Comparison of ENCODE assay signal across 9 cellular contexts in genomic region chr1:39266269-39266668, GRCh38.
DNase-seq lines count a peak whose midpoint lies in the region; ATAC-seq, FAIRE-seq and TF ChIP-seq lines count a peak whose summit lies in the region.
"Had no signal": no experiment of that assay in that cellular context is flagged by ENCODE, and none has a peak within 500 bp of the region (broad histone marks: within the 10 kb centered on the region; RNA-seq: fewer than 3 reads in every experiment).

No MANE protein-coding gene starts in this region.

- POLR2A ChIA-PET in SK-N-SH (lab: Yijun Ruan, JAX), result no interaction called here
- POLR2A ChIA-PET in activated CD8-positive, alpha-beta T cell treated with anti-CD3 and anti-CD28 coated beads, Interleukin-2, amount 10 ng/mL, durations not matched to agents 7 days and 5 days (lab: Charles Lee), result interaction anchor here (0.9 kb wide), 1 partner anchor 71 kb away, joined by 3 read pairs; no protein-coding TSS in a partner anchor

- peaks cover 43% of the 10 kb centered on the region for H3K36me3 Mint-ChIP-seq in activated CD8-positive, alpha-beta T cell treated with anti-CD3 and anti-CD28 coated beads, Interleukin-2, amount 10 ng/mL, durations not matched to agents 7 days and 5 days (ENCODE audit: low read depth)

- FAIRE-seq in D721Med (lab: Jason Lieb, UNC), result peak; percentile 90

- H4K20me1 ChIP-seq in SK-N-SH (ENCODE audit: insufficient read depth) (peaks cover 39% of the 10 kb centered on the region), hepatocyte (ENCODE audit: insufficient read depth, poor library complexity, severe bottlenecking) (no peaks in the 10 kb centered on the region)

- H3K36me3 ChIP-seq in SK-N-SH (replicated peaks in 1 of 2; ENCODE audit: control insufficient read depth in 1 of 2, insufficient read depth in 2 of 2, low read length in 1 of 2), result peaks cover 9 to 17% of the 10 kb centered on the region in 2 experiments
- no peaks in the 10 kb centered on the region for H3K36me3 ChIP-seq in hepatocyte (replicated peaks; ENCODE audit: insufficient read depth, low read depth)
- H3K36me3 ChIP-seq in suprapubic skin, result no peaks in the 10 kb centered on the region

- H3K9me3 Mint-ChIP-seq in activated CD8-positive, alpha-beta T cell treated with anti-CD3 and anti-CD28 coated beads, Interleukin-2, amount 10 ng/mL, durations not matched to agents 7 days and 5 days (ENCODE audit: insufficient read depth), result no peaks in the 10 kb centered on the region

- no peak for DNase-seq in D721Med (ENCODE audit: insufficient read length, low spot score)
- no peak for DNase-seq in HFF-Myc (ENCODE audit: extremely low read depth, low read depth)
- no peak for DNase-seq in SK-N-SH
- peak; percentile 15 for DNase-seq in hepatocyte (ENCODE audit: low spot score)
- no peak for DNase-seq in NCI-H1048 (lab: John Stamatoyannopoulos, UW)
- DNase-seq in activated CD8-positive, alpha-beta T cell treated with anti-CD3 and anti-CD28 coated beads, Interleukin-2, amount 10 ng/mL, durations not matched to agents 7 days and 5 days, result no peak
- DNase-seq in suprapubic skin (ENCODE audit: low spot score in 2 of 2), result no peak
- no peak for DNase-seq in GDM1 (lab: John Stamatoyannopoulos, UW)
- DNase-seq: MV-4-11 had no signal

- no peak overlapping the region for H3K9ac ChIP-seq in SK-N-SH

- H3K27ac ChIP-seq in SK-N-SH (ENCODE audit: low read depth in 2 of 2, low read length in 1 of 2) (no peak overlapping the region), hepatocyte (no peak overlapping the region), suprapubic skin (no peak overlapping the region)

- H3K27me3 ChIP-seq in SK-N-SH (ENCODE audit: insufficient read depth) (no peaks in the 10 kb centered on the region), hepatocyte (no peaks in the 10 kb centered on the region), suprapubic skin (no peaks in the 10 kb centered on the region)

- H3K4me2 ChIP-seq in SK-N-SH (no peak overlapping the region), hepatocyte (no peak overlapping the region)

- peaks cover 97% of the 10 kb centered on the region for H3K79me2 ChIP-seq in SK-N-SH (ENCODE audit: insufficient read depth)
- peaks cover 61% of the 10 kb centered on the region for H3K79me2 ChIP-seq in hepatocyte

- no peaks in the 10 kb centered on the region for H3K9me3 ChIP-seq in SK-N-SH
- no peaks in the 10 kb centered on the region for H3K9me3 ChIP-seq in hepatocyte (ENCODE audit: low read depth)
- no peaks in the 10 kb centered on the region for H3K9me3 ChIP-seq in suprapubic skin

- peak; percentile 66 for TF ChIP-seq CTCF in D721Med (IDR thresholded peaks at IDR 0.05; ENCODE audit: insufficient read depth, missing control alignments)
- TF ChIP-seq CTCF in HFF-Myc (IDR thresholded peaks at IDR 0.05; ENCODE audit: low read depth, low read length, missing control alignments), result peak; percentile 11
- TF ChIP-seq CTCF in SK-N-SH (IDR thresholded peaks at IDR 0.05), result peak; percentile 36
- peak; percentile 46 for TF ChIP-seq CTCF in hepatocyte (IDR thresholded peaks at IDR 0.05; ENCODE audit: poor library complexity)
- no peak for TF ChIP-seq CTCF in suprapubic skin (IDR thresholded peaks at IDR 0.05)

- no peak overlapping the region for H3K27ac Mint-ChIP-seq in activated CD8-positive, alpha-beta T cell treated with anti-CD3 and anti-CD28 coated beads, Interleukin-2, amount 10 ng/mL, durations not matched to agents 7 days and 5 days

- TF ChIP-seq EP300 in SK-N-SH (IDR thresholded peaks at IDR 0.05; ENCODE audit: borderline replicate concordance in 1 of 2, low read depth in 1 of 2, low read length in 1 of 2) (no peak), suprapubic skin (IDR thresholded peaks at IDR 0.05) (no peak)

- CTCF ChIA-PET in SK-N-SH (lab: Yijun Ruan, JAX), result interaction anchor here (0.8 to 2.7 kb wide), 6 partner anchors 8 to 272 kb away, joined by 3 to 18 read pairs (median 8); no protein-coding TSS in a partner anchor
- CTCF ChIA-PET in activated CD8-positive, alpha-beta T cell treated with anti-CD3 and anti-CD28 coated beads, Interleukin-2, amount 10 ng/mL, durations not matched to agents 7 days and 5 days (lab: Charles Lee), result interaction anchor here (0.7 to 18.6 kb wide), 7 partner anchors 7 to 177 kb away, joined by 3 to 517 read pairs (median 6); no protein-coding TSS in a partner anchor

- TF ChIP-seq POLR2A in suprapubic skin (IDR thresholded peaks at IDR 0.05), result no peak

- peaks cover 17 to 20% of the 10 kb centered on the region in 2 experiments; a peak in 3 of 4 replicates for H3K4me1 ChIP-seq in SK-N-SH (ENCODE audit: control insufficient read depth in 1 of 2, insufficient read depth in 2 of 2, low read depth in 1 of 2, low read length in 1 of 2)
- H3K4me1 ChIP-seq in hepatocyte (ENCODE audit: insufficient read depth), result peaks cover 17% of the 10 kb centered on the region
- H3K4me1 ChIP-seq in suprapubic skin, result peaks cover 51% of the 10 kb centered on the region

- ATAC-seq in activated CD8-positive, alpha-beta T cell treated with anti-CD3 and anti-CD28 coated beads, Interleukin-2, amount 10 ng/mL, durations not matched to agents 7 days and 5 days, result no peak

- H3K4me1 Mint-ChIP-seq in activated CD8-positive, alpha-beta T cell treated with anti-CD3 and anti-CD28 coated beads, Interleukin-2, amount 10 ng/mL, durations not matched to agents 7 days and 5 days (ENCODE audit: low read depth), result peaks cover 52% of the 10 kb centered on the region

- no peak overlapping the region for H3K4me3 Mint-ChIP-seq in activated CD8-positive, alpha-beta T cell treated with anti-CD3 and anti-CD28 coated beads, Interleukin-2, amount 10 ng/mL, durations not matched to agents 7 days and 5 days

- H3K9me2 ChIP-seq in SK-N-SH, result no peaks in the 10 kb centered on the region
- no peaks in the 10 kb centered on the region for H3K9me2 ChIP-seq in hepatocyte (replicated peaks; ENCODE audit: insufficient read depth)

- no peaks in the 10 kb centered on the region for H3F3A ChIP-seq in SK-N-SH (replicated peaks; ENCODE audit: insufficient read depth)

- H2AFZ ChIP-seq in SK-N-SH (ENCODE audit: low read depth), result no peak overlapping the region
- no peak overlapping the region for H2AFZ ChIP-seq in hepatocyte

- 91% methylated on average over 1 of the region's 1 CpG for WGBS in SK-N-SH (ENCODE audit: low lambda C conversion rate)
- WGBS in hepatocyte (ENCODE audit: low lambda C conversion rate, missing lambda C conversion rate), result 37% methylated on average over 1 of the region's 1 CpG
- 50% methylated on average over 1 of the region's 1 CpG for WGBS in suprapubic skin

- TF ChIP-seq RAD21 in SK-N-SH (IDR thresholded peaks at IDR 0.05; ENCODE audit: low read length), result peak; percentile 62

- H3K27me3 Mint-ChIP-seq in activated CD8-positive, alpha-beta T cell treated with anti-CD3 and anti-CD28 coated beads, Interleukin-2, amount 10 ng/mL, durations not matched to agents 7 days and 5 days (ENCODE audit: low read depth), result no peaks in the 10 kb centered on the region

- H3K4me3 ChIP-seq in HFF-Myc (replicated peaks; ENCODE audit: low read depth, low read length) (no peak overlapping the region), SK-N-SH (ENCODE audit: low read depth in 2 of 2, low read length in 1 of 2) (no peak overlapping the region), hepatocyte (no peak overlapping the region), suprapubic skin (no peak overlapping the region)

TF ChIP-seq in SK-N-SH, 30 proteins besides CTCF, POLR2A, EP300 and RAD21:
- TF ChIP-seq GABPA (IDR thresholded peaks at IDR 0.05; ENCODE audit: low read depth) (no peak), SMC3 (IDR thresholded peaks at IDR 0.05; ENCODE audit: low read depth, low read length) (peak; percentile 17; the same call in 1 of the 2 replicates), USF1 (IDR thresholded peaks at IDR 0.05; ENCODE audit: borderline replicate concordance, low read depth) (no peak)

Comparison
In these comparisons a context has a peak if more than half of its experiments do, and no peak if none do; other contexts are left out.
1. CTCF ChIP-seq: peak in D721Med (single experiment), HFF-Myc (single experiment), SK-N-SH (single experiment) and hepatocyte (single experiment); none in suprapubic skin (0 of 2).